8 cellular contexts compared by ENCODE assay signal in genomic region chr6:38671885-38672467, GRCh38. TPM values are rescaled to one million over a fixed set of nuclear protein-coding genes. Genes with fewer than 3 reads are reported as not detected.
DNase-seq lines count a peak whose midpoint lies in the region; ATAC-seq and TF ChIP-seq lines count a peak whose summit lies in the region.

No MANE protein-coding gene starts in this region.

- no peak overlapping the region for H3K27ac Mint-ChIP-seq in CD4-positive, alpha-beta T cell
- H3K27ac Mint-ChIP-seq in activated CD8-positive, alpha-beta T cell treated with anti-CD3 and anti-CD28 coated beads for 36 hours = no peak overlapping the region
- H3K27ac Mint-ChIP-seq in osteocyte (ENCODE audit: unreplicated experiment) = no peak overlapping the region

- intact Hi-C loops in CD4-positive, alpha-beta T cell (cut with DNase I, micrococcal nuclease) = loop anchor here (1.0 to 5.0 kb wide), 5 partner anchors 178 to 980 kb away; no protein-coding TSS in a partner anchor
- intact Hi-C loops in activated CD8-positive, alpha-beta T cell treated with anti-CD3 and anti-CD28 coated beads for 36 hours (cut with micrococcal nuclease) = loop anchor here (10.0 kb wide), 1 partner anchor 157 kb away; no protein-coding TSS in a partner anchor

- H3K9me3 ChIP-seq in CD4-positive, alpha-beta T cell (ENCODE audit: control insufficient read depth, low read length) = no peaks in the 10 kb centered on the region

- no peak overlapping the region for H3K4me3 ChIP-seq in fibroblast of pulmonary artery (replicated peaks; ENCODE audit: low read depth, low read length)

- peak in 1 of 10 experiments; percentile 18 for DNase-seq in CD4-positive, alpha-beta T cell
- DNase-seq in NCI-H345 (lab: John Stamatoyannopoulos, UW) = peak; percentile 43
- DNase-seq in activated CD8-positive, alpha-beta T cell treated with anti-CD3 and anti-CD28 coated beads for 36 hours = peak; percentile 38
- peak; percentile 79 for DNase-seq in fibroblast of pulmonary artery (ENCODE audit: low read depth)
- no peak for DNase-seq in osteocyte (ENCODE audit: extremely low spot score, unreplicated experiment)
- DNase-seq in islet precursor cell = no peak

- peak; percentile 77 for TF ChIP-seq CTCF in CD4-positive, alpha-beta T cell (IDR thresholded peaks at IDR 0.05)
- TF ChIP-seq CTCF in activated CD8-positive, alpha-beta T cell treated with anti-CD3 and anti-CD28 coated beads for 36 hours (IDR thresholded peaks at IDR 0.05) = peak; percentile 80
- TF ChIP-seq CTCF in fibroblast of pulmonary artery (IDR thresholded peaks at IDR 0.05; ENCODE audit: low read length, missing control alignments) = peak; percentile 88
- peak; percentile 79 for TF ChIP-seq CTCF in osteocyte (IDR thresholded peaks at IDR 0.05)

- CTCF ChIA-PET in CD4-positive, alpha-beta T cell (lab: Charles Lee) = no interaction called here
- CTCF ChIA-PET in activated CD8-positive, alpha-beta T cell treated with anti-CD3 and anti-CD28 coated beads for 36 hours (lab: Charles Lee) = interaction anchor here (0.7 to 1.3 kb wide), 2 partner anchors 40 to 178 kb away, joined by 3 to 4 read pairs; no protein-coding TSS in a partner anchor

- peak; percentile 59 for ATAC-seq in CD4-positive, alpha-beta T cell (ENCODE audit: poor library complexity)
- ATAC-seq in GM18508 (IDR thresholded peaks at IDR 0.05; ENCODE audit: insufficient read depth, unreplicated experiment) (peak; percentile 88), HG02970 (IDR thresholded peaks at IDR 0.05; ENCODE audit: low FRiP score, unreplicated experiment) (peak; percentile 77)
- peak; percentile 90 for ATAC-seq in activated CD8-positive, alpha-beta T cell treated with anti-CD3 and anti-CD28 coated beads for 36 hours

- H3K36me3 Mint-ChIP-seq in CD4-positive, alpha-beta T cell (ENCODE audit: low read depth) = peaks cover 25% of the 10 kb centered on the region
- peaks cover 23% of the 10 kb centered on the region for H3K36me3 Mint-ChIP-seq in activated CD8-positive, alpha-beta T cell treated with anti-CD3 and anti-CD28 coated beads for 36 hours (ENCODE audit: low read depth)
- H3K36me3 Mint-ChIP-seq in osteocyte (ENCODE audit: unreplicated experiment) = peaks cover 21% of the 10 kb centered on the region

- H3K27me3 Mint-ChIP-seq in CD4-positive, alpha-beta T cell = no peaks in the 10 kb centered on the region
- H3K27me3 Mint-ChIP-seq in activated CD8-positive, alpha-beta T cell treated with anti-CD3 and anti-CD28 coated beads for 36 hours = no peaks in the 10 kb centered on the region
- H3K27me3 Mint-ChIP-seq in osteocyte (ENCODE audit: unreplicated experiment) = no peaks in the 10 kb centered on the region

- H3K9me3 Mint-ChIP-seq in CD4-positive, alpha-beta T cell = no peaks in the 10 kb centered on the region
- H3K9me3 Mint-ChIP-seq in activated CD8-positive, alpha-beta T cell treated with anti-CD3 and anti-CD28 coated beads for 36 hours = peaks cover 2% of the 10 kb centered on the region
- no peaks in the 10 kb centered on the region for H3K9me3 Mint-ChIP-seq in osteocyte (ENCODE audit: unreplicated experiment)

- no peak overlapping the region for H3K27ac ChIP-seq in CD4-positive, alpha-beta T cell (ENCODE audit: low read depth, low read length)

- POLR2A ChIA-PET in CD4-positive, alpha-beta T cell (lab: Charles Lee) = no interaction called here
- POLR2A ChIA-PET in activated CD8-positive, alpha-beta T cell treated with anti-CD3 and anti-CD28 coated beads for 36 hours (lab: Charles Lee) = no interaction called here

- H3K4me1 Mint-ChIP-seq in CD4-positive, alpha-beta T cell (ENCODE audit: low read depth) = peaks cover 25% of the 10 kb centered on the region
- H3K4me1 Mint-ChIP-seq in activated CD8-positive, alpha-beta T cell treated with anti-CD3 and anti-CD28 coated beads for 36 hours (ENCODE audit: low read depth) = peaks cover 23% of the 10 kb centered on the region
- no peaks in the 10 kb centered on the region for H3K4me1 Mint-ChIP-seq in osteocyte (ENCODE audit: unreplicated experiment)

- no peak overlapping the region for H3K4me3 Mint-ChIP-seq in CD4-positive, alpha-beta T cell
- H3K4me3 Mint-ChIP-seq in activated CD8-positive, alpha-beta T cell treated with anti-CD3 and anti-CD28 coated beads for 36 hours = no peak overlapping the region
- no peak overlapping the region for H3K4me3 Mint-ChIP-seq in osteocyte (ENCODE audit: unreplicated experiment)

- H3K27me3 ChIP-seq in CD4-positive, alpha-beta T cell (ENCODE audit: control insufficient read depth, insufficient read depth, low read length) = no peaks in the 10 kb centered on the region

RNA-seq across cellular contexts. Expression of gene GLO1, which starts 31.0 kb away (rescaled TPM):
- total RNA-seq in CD4-positive, alpha-beta T cell = 10 to 100 TPM; 24.1 to 26.2 TPM
- total RNA-seq in activated CD8-positive, alpha-beta T cell treated with anti-CD3 and anti-CD28 coated beads for 36 hours = 100 to 1,000 TPM; 135 to 142 TPM
- 80.8 and 81.6 TPM in 2 replicates for total RNA-seq in osteocyte

RNA-seq across cellular contexts. Expression of gene BTBD9, which starts 32.2 kb away (rescaled TPM):
- total RNA-seq in CD4-positive, alpha-beta T cell = 10 to 100 TPM; 58.7 to 59.3 TPM
- 1 to 10 TPM; 6.2 to 6.4 TPM for total RNA-seq in activated CD8-positive, alpha-beta T cell treated with anti-CD3 and anti-CD28 coated beads for 36 hours
- total RNA-seq in osteocyte = 18.1 and 19.6 TPM in 2 replicates

RNA-seq across cellular contexts. Expression of gene DNAH8, which starts 43.1 kb away (rescaled TPM):
- under 1 TPM in 1 of 2 experiments, not detected in 1; 0.03 TPM for total RNA-seq in CD4-positive, alpha-beta T cell
- total RNA-seq in activated CD8-positive, alpha-beta T cell treated with anti-CD3 and anti-CD28 coated beads for 36 hours = not detected
- 0.21 and 0.24 TPM in 2 replicates for total RNA-seq in osteocyte

Comparison
In these comparisons a context has a peak if more than half of its experiments do, and no peak if none do; other contexts are left out.
1. DNase-seq: peak in NCI-H345 (single experiment), activated CD8-positive, alpha-beta T cell treated with anti-CD3 and anti-CD28 coated beads for 36 hours (single experiment) and fibroblast of pulmonary artery (single experiment); none in osteocyte (single experiment) and islet precursor cell (single experiment).
2. Peak in every context shown above with its lines, with median percentiles within 50 percentile points of each other: ATAC-seq and CTCF ChIP-seq.